8 cellular contexts compared by ENCODE assay signal in genomic region chr1:227947678-227948492, GRCh38. TPM values are rescaled to one million over a fixed set of nuclear protein-coding genes. Genes with fewer than 3 reads are reported as not detected.
DNase-seq lines count a peak whose midpoint lies in the region; ATAC-seq and TF ChIP-seq lines count a peak whose summit lies in the region.

Gene WNT9A (minus strand): TSS chr1:227947932. CDS start chr1:227947887, 45 bp downstream.

- peaks cover 4% of the 10 kb centered on the region for H3K4me1 Mint-ChIP-seq in neural crest cell

- no peak for ATAC-seq in HG02588 (IDR thresholded peaks at IDR 0.05; ENCODE audit: unreplicated experiment)

- TF ChIP-seq CTCF in neural crest cell (conservative IDR thresholded peaks at IDR 0.05) = no peak

- no peak within 1 kb of the TSS for H3K27ac Mint-ChIP-seq in neural crest cell (ENCODE audit: unreplicated experiment)

- peaks cover 31% of the 10 kb centered on the region for H3K27me3 Mint-ChIP-seq in neural crest cell (ENCODE audit: low read depth)

- peak within 1 kb of the TSS; percentile 80 for H3K4me3 Mint-ChIP-seq in neural crest cell

- DNase-seq in activated T-cell treated with anti-CD3 and anti-CD28 coated beads, Interleukin-2, amount 50 U/mL, for 1 hour = peak; percentile 28
- DNase-seq in activated T-cell treated with anti-CD3 and anti-CD28 coated beads for 4 hours (no peak), M059J (ENCODE audit: low read depth) (peak; percentile 49), fibroblast of the conjunctiva (ENCODE audit: low read depth) (peak; percentile 16), neural crest cell (ENCODE audit: low read depth, low spot score) (peak; percentile 51)
- DNase-seq in activated CD8-positive, alpha-beta memory T cell treated with anti-CD3 and anti-CD28 coated beads, Interleukin-2, amount 50 U/mL, for 4 hours = peak; percentile 18
- no peak for DNase-seq in effector CD4-positive, alpha-beta T cell

- H3K9me3 Mint-ChIP-seq in neural crest cell = no peaks in the 10 kb centered on the region

- no peaks in the 10 kb centered on the region for H3K36me3 Mint-ChIP-seq in neural crest cell (ENCODE audit: low read depth)

RNA-seq across cellular contexts. Expression of gene WNT9A, which starts in this region (rescaled TPM):
- total RNA-seq in M059J (2014; rRNA removed; shearing (Covaris generic)) = 0.10 and 0.37 TPM in 2 replicates
- 0.48 and 0.54 TPM in 2 replicates for total RNA-seq in neural crest cell

Comparison
In these comparisons a context has a peak if more than half of its experiments do, and no peak if none do; other contexts are left out.
1. DNase-seq: peak in activated T-cell treated with anti-CD3 and anti-CD28 coated beads, Interleukin-2, amount 50 U/mL, for 1 hour (single experiment), activated CD8-positive, alpha-beta memory T cell treated with anti-CD3 and anti-CD28 coated beads, Interleukin-2, amount 50 U/mL, for 4 hours (single experiment) and fibroblast of the conjunctiva (single experiment); none in activated T-cell treated with anti-CD3 and anti-CD28 coated beads for 4 hours (single experiment) and effector CD4-positive, alpha-beta T cell (single experiment).
2. Peak in DNase-seq in M059J; RNA of the gene not detected or under 1 TPM.
3. Peak in DNase-seq in neural crest cell; RNA of the gene not detected or under 1 TPM.